Comparison of ENCODE assay signal across 9 cellular contexts in the genomic region with DNA sequence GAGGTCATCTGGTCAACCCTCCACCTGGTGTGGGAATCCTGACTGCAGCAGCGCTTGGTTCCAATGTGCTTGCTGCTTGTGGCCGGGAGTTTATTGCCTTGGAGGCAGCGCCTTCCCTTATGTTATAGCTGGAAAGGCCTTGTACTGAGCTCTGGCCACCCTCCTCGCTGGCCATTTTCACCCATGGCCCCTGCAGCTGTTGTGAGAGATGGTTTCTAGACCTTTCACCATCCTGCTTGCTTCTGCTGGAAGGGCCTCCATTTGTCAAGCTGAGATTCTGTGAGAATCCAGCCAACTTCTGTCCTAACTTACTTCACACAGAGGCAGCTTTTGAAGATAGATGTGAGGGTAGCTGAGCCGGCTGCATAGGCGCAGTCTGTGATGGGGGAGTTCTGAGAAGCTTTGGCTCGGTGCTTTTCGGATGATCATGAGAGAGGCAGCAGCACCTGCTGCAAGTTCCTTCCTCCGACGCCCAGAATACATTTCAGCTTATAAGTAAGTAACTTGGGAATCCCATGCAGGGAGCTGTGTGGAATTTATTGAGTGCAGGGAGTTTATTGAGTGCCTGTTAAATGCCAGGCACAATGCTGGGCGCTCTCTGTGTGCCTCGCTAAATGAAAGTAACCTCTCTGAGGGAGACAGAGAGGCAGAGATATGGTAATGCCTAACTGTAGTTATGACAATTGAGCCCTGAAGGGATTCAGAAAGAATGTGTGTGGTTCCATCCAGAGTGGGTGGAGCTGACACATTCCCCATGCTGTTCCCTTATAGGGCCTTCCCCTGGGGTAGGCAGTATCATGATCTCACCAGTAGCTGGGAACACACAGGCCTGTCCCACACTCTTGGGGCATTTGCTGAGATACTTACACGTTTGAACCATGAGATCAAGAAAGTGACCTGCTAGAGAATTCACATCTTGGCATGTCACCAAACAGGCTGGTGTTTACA. TPM values are rescaled to one million over a fixed set of nuclear protein-coding genes. Genes with fewer than 3 reads are reported as not detected.
DNase-seq lines count a peak whose midpoint lies in the region; ATAC-seq and TF ChIP-seq lines count a peak whose summit lies in the region.
"Had no signal": no experiment of that assay in that cellular context is flagged by ENCODE, and none has a peak within 500 bp of the region (broad histone marks: within the 10 kb centered on the region; RNA-seq: fewer than 3 reads in every experiment).

No MANE protein-coding gene starts in this region.

- no peaks in the 10 kb centered on the region for H3K36me3 ChIP-seq in left lung

- no peaks in the 10 kb centered on the region for H3K27me3 ChIP-seq in left lung

- H3K4me3 ChIP-seq in coronary artery (peak overlapping the region; percentile 30), left lung (no peak overlapping the region)

- intact Hi-C loops in left lung (cut with DNase I) = no loop called here

- CTCF ChIA-PET in GM10248 (lab: Yijun Ruan, JAX) = interaction anchor here (1.1 kb wide), 1 partner anchor 20 kb away, joined by 3 read pairs; no protein-coding TSS in a partner anchor

- peak; percentile 53 for ATAC-seq in left lung
- no peak for ATAC-seq in GM19395 (IDR thresholded peaks at IDR 0.05; ENCODE audit: unreplicated experiment)

- H3K27ac ChIP-seq in coronary artery (peak overlapping the region; percentile 45 to 82), left lung (no peak overlapping the region)

- H3K9me3 ChIP-seq in left lung = no peaks in the 10 kb centered on the region

- TF ChIP-seq CTCF in coronary artery (IDR thresholded peaks at IDR 0.05) (no peak), left lung (IDR thresholded peaks at IDR 0.05) (no peak), GM10248 (IDR thresholded peaks at IDR 0.05; ENCODE audit: control extremely low read depth, extremely low read depth, low read depth, missing control alignments) (no peak)

- H3K4me1 ChIP-seq in left lung = peaks cover 15 to 22% of the 10 kb centered on the region in 2 donors

- POLR2A ChIA-PET in GM10248 (lab: Yijun Ruan, JAX) = no interaction called here

- peak; percentile 33 for DNase-seq in activated effector memory CD4-positive, alpha-beta T cell treated with anti-CD3 and anti-CD28 coated beads, Interleukin-2, amount 50 U/mL, for 16 hours
- no peak for DNase-seq in activated effector memory CD4-positive, alpha-beta T cell treated with Interleukin-2 at 50 U/mL for 16 hours
- DNase-seq in coronary artery (ENCODE audit: low spot score) (peak; percentile 72), left lung (no peak), GM10248 (ENCODE audit: extremely low spot score) (no peak), G401 (ENCODE audit: low spot score) (no peak), NCI-H524 (lab: John Stamatoyannopoulos, UW) (no peak)
- DNase-seq: C1 segment of cervical spinal cord had no signal

- in situ Hi-C loops in G401 (cut with HindIII; ENCODE audit: low sequenced_read_pairs) = no loop called here

RNA-seq across cellular contexts. Expression of gene CTIF, which starts 8.9 kb away (rescaled TPM):
- 10 to 100 TPM; 37.1 to 46.1 TPM for total RNA-seq in left lung
- total RNA-seq in G401 (2014; rRNA removed; shearing (Covaris generic)) = 4.6 and 5.9 TPM in 2 replicates

Comparison
In these comparisons a context has a peak if more than half of its experiments do, and no peak if none do; other contexts are left out.
1. DNase-seq: peak in activated effector memory CD4-positive, alpha-beta T cell treated with anti-CD3 and anti-CD28 coated beads, Interleukin-2, amount 50 U/mL, for 16 hours (single experiment) and coronary artery (single experiment); none in activated effector memory CD4-positive, alpha-beta T cell treated with Interleukin-2 at 50 U/mL for 16 hours (single experiment), left lung (0 of 2), GM10248 (single experiment), G401 (single experiment) and NCI-H524 (0 of 2).
2. H3K27ac ChIP-seq: peak in coronary artery (2 of 2); none in left lung (0 of 2).